Comparison of ENCODE assay signal across 19 cellular contexts in genomic region chr1:67175713-67176112, GRCh38. TPM values are rescaled to one million over a fixed set of nuclear protein-coding genes. Genes with fewer than 3 reads are reported as not detected.
"Had no signal": no experiment of that assay in that cellular context is flagged by ENCODE, and none has a peak within 500 bp of the region (broad histone marks: within the 10 kb centered on the region; RNA-seq: fewer than 3 reads in every experiment).

No MANE protein-coding gene starts in this region.

- H3K27ac Mint-ChIP-seq: endodermal cell had no signal

- H3K4me3 Mint-ChIP-seq: central memory CD8-positive, alpha-beta T cell; endodermal cell; neural crest cell had no signal

- H3K9me3 Mint-ChIP-seq: central memory CD8-positive, alpha-beta T cell; endodermal cell; neural crest cell had no signal

- ATAC-seq: left ventricle myocardium superior had no signal

- H3K4me1 Mint-ChIP-seq: neural crest cell had no signal

- DNase-seq: activated CD8-positive, alpha-beta memory T cell treated with anti-CD3 and anti-CD28 coated beads for 24 hours; activated CD8-positive, alpha-beta memory T cell treated with anti-CD3 and anti-CD28 coated beads, Interleukin-2, amount 50 U/mL, for 48 hours; activated effector memory CD4-positive, alpha-beta T cell treated with Interleukin-2 at 50 U/mL for 16 hours; colonic mucosa; endodermal cell; foreskin fibroblast; left ventricle myocardium superior; stimulated activated naive CD4-positive, alpha-beta T cell; uterus had no signal

- H3K27me3 Mint-ChIP-seq: central memory CD8-positive, alpha-beta T cell had no signal

RNA-seq across cellular contexts. Expression of gene IL23R, which starts 9.5 kb away (rescaled TPM):
- total RNA-seq: ascending aorta, endodermal cell, glomerular endothelial cell, left ventricle myocardium superior, myocyte, neural crest cell, osteocyte, right atrium auricular region, skeletal muscle tissue, tibial nerve had no signal

RNA-seq across cellular contexts. Expression of gene C1orf141, which starts 40.9 kb away (rescaled TPM):
- total RNA-seq: ascending aorta; colonic mucosa; endodermal cell; glomerular endothelial cell; left ventricle myocardium superior; myocyte; neural crest cell; osteocyte; right atrium auricular region; skeletal muscle tissue; T-helper 1 cell treated with Interleukin-12 subunit alpha and Interleukin-12 subunit beta and Interleukin-4 antibody, amounts not matched to agents 30 ng/mL and 1 ng/mL, for 36 hours; tibial nerve; uterus had no signal
